Comparison of ENCODE assay signal across 1 cellular context in the genomic region with DNA sequence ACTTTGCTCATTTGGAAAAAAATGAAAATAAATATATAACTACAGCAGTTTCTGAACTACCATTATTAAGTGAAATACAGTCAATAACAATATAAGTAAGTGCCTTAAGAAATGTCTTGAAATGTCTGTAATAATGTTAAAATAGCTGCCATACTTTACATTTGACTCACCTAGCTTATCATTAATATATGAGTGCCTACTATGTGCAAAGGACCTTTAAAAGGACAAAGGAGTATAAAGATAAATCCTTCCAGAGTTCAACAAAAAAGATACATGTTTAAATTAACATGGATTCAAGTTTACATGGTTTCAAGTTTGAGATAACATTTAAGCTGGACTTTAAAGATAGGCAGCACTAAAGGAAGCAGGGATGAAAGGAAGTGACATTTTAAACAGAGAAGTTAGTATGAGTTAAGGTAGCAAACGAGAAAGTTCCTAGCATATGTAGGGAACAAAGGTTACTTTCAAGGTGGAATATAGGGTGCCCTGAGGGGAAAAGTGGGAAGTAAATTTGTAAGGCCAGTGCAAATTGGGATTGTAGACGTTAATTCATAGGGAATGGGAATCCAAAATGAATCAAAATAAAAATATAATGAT.
TF ChIP-seq lines count a peak whose summit lies in the region.

No MANE protein-coding gene starts in this region.

TF ChIP-seq in IMR-90, 13 proteins besides CTCF, POLR2A, EP300 and RAD21:
- TF ChIP-seq RFX5 (IDR thresholded peaks at IDR 0.05; ENCODE audit: low read depth, low read length) (no peak), MAFK (IDR thresholded peaks at IDR 0.05; ENCODE audit: low read depth, low read length) (no peak)
- TF ChIP-seq, protein P1, sequence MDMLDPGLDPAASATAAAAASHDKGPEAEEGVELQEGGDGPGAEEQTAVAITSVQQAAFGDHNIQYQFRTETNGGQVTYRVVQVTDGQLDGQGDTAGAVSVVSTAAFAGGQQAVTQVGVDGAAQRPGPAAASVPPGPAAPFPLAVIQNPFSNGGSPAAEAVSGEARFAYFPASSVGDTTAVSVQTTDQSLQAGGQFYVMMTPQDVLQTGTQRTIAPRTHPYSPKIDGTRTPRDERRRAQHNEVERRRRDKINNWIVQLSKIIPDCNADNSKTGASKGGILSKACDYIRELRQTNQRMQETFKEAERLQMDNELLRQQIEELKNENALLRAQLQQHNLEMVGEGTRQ (IDR thresholded peaks at IDR 0.05; ENCODE audit: low read depth, low read length), result no peak
